ENCODE assay signal across 15 cellular contexts in genomic region chr1:155645648-155646047, GRCh38. TPM values are rescaled to one million over a fixed set of nuclear protein-coding genes. Genes with fewer than 3 reads are reported as not detected.
DNase-seq lines count a peak whose midpoint lies in the region; ATAC-seq and TF ChIP-seq lines count a peak whose summit lies in the region.
"Had no signal": no experiment of that assay in that cellular context is flagged by ENCODE, and none has a peak within 500 bp of the region (broad histone marks: within the 10 kb centered on the region; RNA-seq: fewer than 3 reads in every experiment).

No MANE protein-coding gene starts in this region.

- peak; percentile 29 for ATAC-seq in omental fat pad (ENCODE audit: low FRiP score)
- ATAC-seq in HG02642 (IDR thresholded peaks at IDR 0.05; ENCODE audit: poor library complexity, unreplicated experiment): no peak
- ATAC-seq: stimulated activated naive B cell treated with anti-CD40 and anti-IgM and Interleukin-4, amounts not matched to agents 10 μg/mL and 1 μg/mL and 100 μg/mL, for 72 hours had no signal

- peak overlapping the region; percentile 73 to 87 for H3K27ac ChIP-seq in breast epithelium
- H3K27ac ChIP-seq: neural progenitor cell had no signal

- H3K27me3 ChIP-seq in MG63 (no peaks in the 10 kb centered on the region), breast epithelium (no peaks in the 10 kb centered on the region)
- H3K27me3 ChIP-seq: hepatocyte, neural progenitor cell had no signal

- no peaks in the 10 kb centered on the region for H3K4me1 ChIP-seq in breast epithelium

- TF ChIP-seq CTCF in breast epithelium (IDR thresholded peaks at IDR 0.05) (no peak), omental fat pad (IDR thresholded peaks at IDR 0.05) (no peak)

- TF ChIP-seq POLR2A in breast epithelium (IDR thresholded peaks at IDR 0.05): no peak

- H3K9me3 ChIP-seq in MG63: peaks cover 30% of the 10 kb centered on the region
- H3K9me3 ChIP-seq in breast epithelium: peaks cover 0 to 6% of the 10 kb centered on the region in 2 donors

- intact Hi-C loops in breast epithelium (cut with DNase I; ENCODE audit: low total_unique reads): no loop called here

- H3K36me3 ChIP-seq in MG63 (peaks cover 21% of the 10 kb centered on the region), breast epithelium (no peaks in the 10 kb centered on the region)
- H3K36me3 ChIP-seq: neural progenitor cell had no signal

- H3K4me3 ChIP-seq in MG63 (no peak overlapping the region), breast epithelium (peak overlapping the region in 1 of 3 donors; percentile 22)
- H3K4me3 ChIP-seq: hepatocyte, neural progenitor cell had no signal

- peak; percentile 6 for DNase-seq in AG08395 (ENCODE audit: low spot score)
- DNase-seq in MG63: peak; percentile 85
- peak in 1 of 2 donors; percentile 35 for DNase-seq in breast epithelium (ENCODE audit: low spot score in 2 of 2)
- DNase-seq in omental fat pad (ENCODE audit: low spot score): no peak
- DNase-seq in hepatic stellate cell (ENCODE audit: low spot score): no peak
- no peak for DNase-seq in UCSD-AML1 (lab: John Stamatoyannopoulos, UW; ENCODE audit: unreplicated experiment)
- no peak for DNase-seq in activated T-cell treated with anti-CD3 and anti-CD28 coated beads for 4 hours
- DNase-seq: activated CD4-positive, alpha-beta T cell treated with anti-CD3 and anti-CD28 coated beads for 4 hours; activated naive CD8-positive, alpha-beta T cell treated with anti-CD3 and anti-CD28 coated beads, Interleukin-2, amount 10 ng/mL, durations not matched to agents 7 days and 5 days; DMS53; NCI-H187 treated with DMSO at 0.1 percent for 48 hours; stimulated activated naive B cell treated with anti-CD40 and anti-IgM and Interleukin-4, amounts not matched to agents 10 μg/mL and 1 μg/mL and 100 μg/mL, for 72 hours had no signal

RNA-seq across cellular contexts. Expression of gene MSTO1, which starts 35.6 kb away (rescaled TPM):
- 32.4 and 59.4 TPM in 2 replicates for total RNA-seq in MG63 (2014; rRNA removed; shearing (Covaris generic); ENCODE audit: low replicate concordance)
- total RNA-seq in breast epithelium: 10 to 100 TPM in 2 of 3 donors, 1 to 10 TPM in 1; 9.6 to 44.2 (median 35.4) TPM
- 10 to 100 TPM; 16.8 to 50.9 (median 18.4) TPM for total RNA-seq in omental fat pad

RNA-seq across cellular contexts. Expression of gene YY1AP1, which starts 42.9 kb away (rescaled TPM):
- total RNA-seq in MG63 (2014; rRNA removed; shearing (Covaris generic); ENCODE audit: low replicate concordance): 32.6 and 48.1 TPM in 2 replicates
- total RNA-seq in breast epithelium (100 to 1,000 TPM; 107 to 156 (median 155) TPM), omental fat pad (100 to 1,000 TPM in 3 of 4 donors, 10 to 100 TPM in 1; 91.3 to 135 (median 119) TPM)

RNA-seq across cellular contexts. Expression of gene DAP3, which starts 43.2 kb away (rescaled TPM):
- 79.0 and 111 TPM in 2 replicates for total RNA-seq in MG63 (2014; rRNA removed; shearing (Covaris generic); ENCODE audit: low replicate concordance)
- total RNA-seq in breast epithelium (100 to 1,000 TPM; 143 to 195 (median 168) TPM), omental fat pad (100 to 1,000 TPM; 118 to 170 (median 132) TPM)

Comparison
In these comparisons a context has a peak if more than half of its experiments do, and no peak if none do; other contexts are left out.
1. DNase-seq: peak in AG08395 (single experiment) and MG63 (single experiment); none in omental fat pad (single experiment), hepatic stellate cell (single experiment), UCSD-AML1 (single experiment) and activated T-cell treated with anti-CD3 and anti-CD28 coated beads for 4 hours (single experiment).